ENCODE assay signal across 8 cellular contexts in genomic region chr1:43945898-43946243, GRCh38. TPM values are rescaled to one million over a fixed set of nuclear protein-coding genes. Genes with fewer than 3 reads are reported as not detected.
A peak's percentile ranks its signal among the peaks of the same experiment; 100 is the strongest.
DNase-seq lines count a peak whose midpoint lies in the region; ATAC-seq, FAIRE-seq and TF ChIP-seq lines count a peak whose summit lies in the region.

No MANE protein-coding gene starts in this region.

- peaks cover 45% of the 10 kb centered on the region for H3K4me1 Mint-ChIP-seq in T-helper 1 cell treated with Interleukin-12 subunit alpha and Interleukin-12 subunit beta and Interleukin-4 antibody, amounts not matched to agents 30 μg/mL and 1 μg/mL, for 36 hours (ENCODE audit: low read depth)

- no peaks in the 10 kb centered on the region for H3K9me3 ChIP-seq in small intestine (ENCODE audit: control insufficient read depth, low read depth)

- H3K27me3 Mint-ChIP-seq in T-helper 1 cell treated with Interleukin-12 subunit alpha and Interleukin-12 subunit beta and Interleukin-4 antibody, amounts not matched to agents 30 μg/mL and 1 μg/mL, for 36 hours (ENCODE audit: low read depth), result no peaks in the 10 kb centered on the region

- H3K36me3 ChIP-seq in kidney epithelial cell (ENCODE audit: control insufficient read depth, insufficient read depth, low read length) (no peaks in the 10 kb centered on the region), small intestine (ENCODE audit: control insufficient read depth in 2 of 2, insufficient read depth in 2 of 2, low read length in 2 of 2) (peaks cover 0 to 2% of the 10 kb centered on the region in 2 donors)

- no peaks in the 10 kb centered on the region for H3K9me3 Mint-ChIP-seq in T-helper 1 cell treated with Interleukin-12 subunit alpha and Interleukin-12 subunit beta and Interleukin-4 antibody, amounts not matched to agents 30 μg/mL and 1 μg/mL, for 36 hours
- H3K9me3 Mint-ChIP-seq in activated naive CD4-positive, alpha-beta T cell treated with anti-CD3 and anti-CD28 coated beads, Interleukin-2, amount 50 U/mL, for 72 hours, result no peaks in the 10 kb centered on the region

- peaks cover 16% of the 10 kb centered on the region for H3K36me3 Mint-ChIP-seq in T-helper 1 cell treated with Interleukin-12 subunit alpha and Interleukin-12 subunit beta and Interleukin-4 antibody, amounts not matched to agents 30 μg/mL and 1 μg/mL, for 36 hours (ENCODE audit: low read depth)
- H3K36me3 Mint-ChIP-seq in activated naive CD4-positive, alpha-beta T cell treated with anti-CD3 and anti-CD28 coated beads, Interleukin-2, amount 50 U/mL, for 72 hours, result peaks cover 13 to 15% of the 10 kb centered on the region in 2 donors

- H3K4me3 ChIP-seq in kidney epithelial cell (ENCODE audit: low read depth, low read length) (peak overlapping the region; percentile 81), small intestine (ENCODE audit: low read depth in 1 of 2, low read length in 2 of 2) (peak overlapping the region in 1 of 2 donors; percentile 81)

- no peak for TF ChIP-seq CTCF in kidney epithelial cell (IDR thresholded peaks at IDR 0.05; ENCODE audit: insufficient read depth, low read length, poor library complexity, severe bottlenecking)

- peak overlapping the region; percentile 95 for H3K27ac Mint-ChIP-seq in T-helper 1 cell treated with Interleukin-12 subunit alpha and Interleukin-12 subunit beta and Interleukin-4 antibody, amounts not matched to agents 30 μg/mL and 1 μg/mL, for 36 hours
- peak overlapping the region; percentile 95 to 96 for H3K27ac Mint-ChIP-seq in activated naive CD4-positive, alpha-beta T cell treated with anti-CD3 and anti-CD28 coated beads, Interleukin-2, amount 50 U/mL, for 72 hours

- H3K27ac ChIP-seq in small intestine (ENCODE audit: low read depth in 1 of 2, low read length in 1 of 2), result peak overlapping the region in 1 of 2 donors; percentile 99

- peaks cover 0 to 4% of the 10 kb centered on the region in 2 donors for H3K4me1 ChIP-seq in small intestine (ENCODE audit: control insufficient read depth in 2 of 2, insufficient read depth in 1 of 2, low read depth in 1 of 2, low read length in 1 of 2)

- ATAC-seq in activated naive CD4-positive, alpha-beta T cell treated with anti-CD3 and anti-CD28 coated beads, Interleukin-2, amount 50 U/mL, for 72 hours, result no peak

- H3K4me3 Mint-ChIP-seq in T-helper 1 cell treated with Interleukin-12 subunit alpha and Interleukin-12 subunit beta and Interleukin-4 antibody, amounts not matched to agents 30 μg/mL and 1 μg/mL, for 36 hours, result peak overlapping the region; percentile 92

- DNase-seq in T-helper 1 cell (no peak), kidney epithelial cell (ENCODE audit: low read depth) (no peak), superior temporal gyrus (ENCODE audit: extremely low spot score) (peak; percentile 50), SIG-M5 treated with dmso at 0.1 percent for 504 hours (lab: John Stamatoyannopoulos, UW; ENCODE audit: unreplicated experiment) (no peak), small intestine (no peak), occipital lobe (lab: John Stamatoyannopoulos, UW) (no peak)
- DNase-seq in activated naive CD4-positive, alpha-beta T cell treated with anti-CD3 and anti-CD28 coated beads, Interleukin-2, amount 50 U/mL, for 72 hours (ENCODE audit: low spot score in 2 of 2), result no peak

- H3K27me3 ChIP-seq in kidney epithelial cell (ENCODE audit: control insufficient read depth, insufficient read depth, low read length) (no peaks in the 10 kb centered on the region), small intestine (ENCODE audit: control insufficient read depth in 2 of 2, insufficient read depth in 2 of 2, low read length in 2 of 2) (no peaks in the 10 kb centered on the region)

- WGBS in small intestine, 3 donors, result 0 to 4% (median 0%) methylated on average over 2 of the region's 2 CpGs

- no peak for FAIRE-seq in small intestine (lab: Jason Lieb, UNC)

RNA-seq across cellular contexts. Expression of gene IPO13, which starts 0.9 kb away (rescaled TPM):
- 10 to 100 TPM; 16.0 to 16.6 TPM for total RNA-seq in activated naive CD4-positive, alpha-beta T cell treated with anti-CD3 and anti-CD28 coated beads, Interleukin-2, amount 50 U/mL, for 72 hours
- total RNA-seq in kidney epithelial cell, result 29.2 and 32.8 TPM in 2 replicates
- 10 to 100 TPM; 14.2 to 24.8 (median 19.2) TPM for polyA plus RNA-seq in small intestine
- total RNA-seq in occipital lobe, result 13.7 TPM

RNA-seq across cellular contexts. Expression of gene ARTN, which starts 12.3 kb away (rescaled TPM):
- under 1 TPM in 1 of 2 donors, not detected in 1; 0.25 TPM for total RNA-seq in activated naive CD4-positive, alpha-beta T cell treated with anti-CD3 and anti-CD28 coated beads, Interleukin-2, amount 50 U/mL, for 72 hours
- total RNA-seq in kidney epithelial cell, result 3.9 and 4.7 TPM in 2 replicates
- 1 to 10 TPM in 1 of 3 donors, under 1 TPM in 1, not detected in 1; 0.81 to 1.2 TPM for polyA plus RNA-seq in small intestine
- total RNA-seq in occipital lobe, result 0.62 TPM

RNA-seq across cellular contexts. Expression of gene DPH2, which starts 23.9 kb away (rescaled TPM):
- total RNA-seq in activated naive CD4-positive, alpha-beta T cell treated with anti-CD3 and anti-CD28 coated beads, Interleukin-2, amount 50 U/mL, for 72 hours, result 10 to 100 TPM; 30.8 to 31.1 TPM
- total RNA-seq in kidney epithelial cell, result 45.8 and 52.2 TPM in 2 replicates
- 10 to 100 TPM in 2 of 3 donors, 1 to 10 TPM in 1; 5.8 to 25.2 (median 11.3) TPM for polyA plus RNA-seq in small intestine
- 15.9 TPM for total RNA-seq in occipital lobe

RNA-seq across cellular contexts. Expression of gene ATP6V0B, which starts 28.9 kb away (rescaled TPM):
- 10 to 100 TPM; 86.5 to 89.1 TPM for total RNA-seq in activated naive CD4-positive, alpha-beta T cell treated with anti-CD3 and anti-CD28 coated beads, Interleukin-2, amount 50 U/mL, for 72 hours
- 298 and 308 TPM in 2 replicates for total RNA-seq in kidney epithelial cell
- 100 to 1,000 TPM; 104 to 245 (median 201) TPM for polyA plus RNA-seq in small intestine
- 183 TPM for total RNA-seq in occipital lobe

RNA-seq across cellular contexts. Expression of gene B4GALT2, which starts 33.1 kb away (rescaled TPM):
- 10 to 100 TPM; 11.3 to 24.8 TPM for total RNA-seq in activated naive CD4-positive, alpha-beta T cell treated with anti-CD3 and anti-CD28 coated beads, Interleukin-2, amount 50 U/mL, for 72 hours
- total RNA-seq in kidney epithelial cell (62.6 and 86.8 TPM in 2 replicates), occipital lobe (93.9 TPM)
- polyA plus RNA-seq in small intestine, result 10 to 100 TPM in 2 of 3 donors, 1 to 10 TPM in 1; 8.9 to 31.8 (median 20.0) TPM
